8 cellular contexts compared by ENCODE assay signal in the genomic region with DNA sequence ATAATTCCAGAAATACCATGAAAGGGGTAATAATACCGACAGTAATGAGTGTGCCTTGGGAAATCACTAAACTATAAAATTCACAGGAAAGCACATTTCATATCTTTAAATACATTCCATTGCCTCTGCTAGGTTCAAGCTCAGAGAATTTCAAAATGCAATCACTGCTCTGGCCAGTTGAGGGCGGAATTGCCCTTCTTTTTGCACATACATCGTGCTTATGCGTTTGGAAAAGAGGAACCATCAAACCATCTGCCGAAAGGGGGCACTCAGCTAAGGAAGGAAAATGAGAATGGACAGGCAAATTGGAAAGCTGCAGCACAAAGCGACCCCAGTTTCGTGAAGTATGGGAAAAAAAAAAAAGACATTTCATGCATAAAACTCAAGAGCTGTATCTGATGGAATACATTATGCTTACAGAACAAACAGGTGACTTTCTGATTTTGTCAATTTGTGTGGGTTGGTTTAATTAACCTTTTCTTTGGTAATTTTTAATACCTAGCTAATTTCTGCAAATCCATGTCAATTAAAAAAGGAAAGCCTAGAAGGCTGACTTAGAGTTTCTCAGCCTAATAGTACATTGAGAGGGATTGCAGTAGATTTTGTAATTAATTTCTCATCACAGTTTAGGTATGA.
DNase-seq lines count a peak whose midpoint lies in the region; ATAC-seq and TF ChIP-seq lines count a peak whose summit lies in the region.

No MANE protein-coding gene starts in this region.

- no peak overlapping the region for H3K23ac ChIP-seq in mesendoderm (ENCODE audit: low read length)

- no peaks in the 10 kb centered on the region for H3K79me2 ChIP-seq in mesendoderm (ENCODE audit: control insufficient read depth, insufficient read depth, low read length)

- H3K36me3 ChIP-seq in endodermal cell (ENCODE audit: control insufficient read depth, insufficient read depth, low read length) (no peaks in the 10 kb centered on the region), mesendoderm (ENCODE audit: control insufficient read depth, insufficient read depth, low read length) (no peaks in the 10 kb centered on the region), tibial artery (no peaks in the 10 kb centered on the region)

- no peaks in the 10 kb centered on the region for H3K9me3 Mint-ChIP-seq in T-helper 2 cell treated with Interferon-gamma antibody and Interleukin-4, amounts not matched to agents 5 μg/mL and 100 μg/mL, for 36 hours
- H3K9me3 Mint-ChIP-seq in endodermal cell = no peaks in the 10 kb centered on the region

- no peak overlapping the region for H3K4ac ChIP-seq in mesendoderm (ENCODE audit: low read depth, low read length)

- no peak overlapping the region for H4K8ac ChIP-seq in mesendoderm (ENCODE audit: low read depth, low read length)

- H3K27me3 ChIP-seq in endodermal cell (ENCODE audit: control insufficient read depth, insufficient read depth, low read length, poor library complexity, severe bottlenecking) (no peaks in the 10 kb centered on the region), mesendoderm (ENCODE audit: insufficient read depth, low read length, poor library complexity) (no peaks in the 10 kb centered on the region), tibial artery (no peaks in the 10 kb centered on the region)

- intact Hi-C loops in tibial artery (cut with DNase I; ENCODE audit: low total_unique reads) = loop anchor here (10.0 kb wide), 1 partner anchor 754 kb away; no protein-coding TSS in a partner anchor

- H3K9me3 ChIP-seq in endodermal cell (ENCODE audit: control insufficient read depth, low read length) (no peaks in the 10 kb centered on the region), tibial artery (no peaks in the 10 kb centered on the region)

- H2BK120ac ChIP-seq in mesendoderm (ENCODE audit: low read depth, low read length) = no peak overlapping the region

- DNase-seq in COLO829 (ENCODE audit: low spot score) (peak; percentile 58), NCI-H2029 treated with DMSO at 0.1 percent for 48 hours (lab: John Stamatoyannopoulos, UW) (peak; percentile 24), endodermal cell (peak; percentile 93), mesendoderm (peak; percentile 89), tibial artery (peak; percentile 64 to 68)
- peak; percentile 21 for DNase-seq in T-helper 2 cell treated with Interferon-gamma antibody and Interleukin-4, amounts not matched to agents 5 μg/mL and 100 μg/mL, for 36 hours (ENCODE audit: low spot score)

- H3K9ac ChIP-seq in endodermal cell (ENCODE audit: extremely low read depth, low read length, poor library complexity, severe bottlenecking) (no peak overlapping the region), mesendoderm (ENCODE audit: low read length) (no peak overlapping the region)

- TF ChIP-seq CTCF in endodermal cell (conservative IDR thresholded peaks at IDR 0.05) (peak; percentile 99), tibial artery (IDR thresholded peaks at IDR 0.05) (peak; percentile 68 to 77)

- ATAC-seq in GM19043 (IDR thresholded peaks at IDR 0.05; ENCODE audit: low read depth, unreplicated experiment) (peak; percentile 99), HG03103 (IDR thresholded peaks at IDR 0.05; ENCODE audit: low read depth, unreplicated experiment) (peak; percentile 99)

- no peaks in the 10 kb centered on the region for H3K79me1 ChIP-seq in mesendoderm (ENCODE audit: low read length)

- H3K36me3 Mint-ChIP-seq in T-helper 2 cell treated with Interferon-gamma antibody and Interleukin-4, amounts not matched to agents 5 μg/mL and 100 μg/mL, for 36 hours (ENCODE audit: low read depth) = no peaks in the 10 kb centered on the region
- H3K36me3 Mint-ChIP-seq in endodermal cell (ENCODE audit: low read depth) = no peaks in the 10 kb centered on the region

- H3K27ac Mint-ChIP-seq in T-helper 2 cell treated with Interferon-gamma antibody and Interleukin-4, amounts not matched to agents 5 μg/mL and 100 μg/mL, for 36 hours = no peak overlapping the region
- H3K27ac Mint-ChIP-seq in endodermal cell = no peak overlapping the region

- 4 to 6% methylated on average over 7 of the region's 7 CpGs for WGBS in endodermal cell (ENCODE audit: insufficient coverage in 1 of 2, insufficient read length in 1 of 2), 2 experiments
- WGBS in mesendoderm (ENCODE audit: extremely low coverage, insufficient coverage, low lambda C conversion rate) = no CpG with 5 or more reads among the region's 7 CpGs

- no peak overlapping the region for H4K5ac ChIP-seq in mesendoderm (ENCODE audit: low read length)

- H3K27ac ChIP-seq in endodermal cell (ENCODE audit: low read depth, low read length) (no peak overlapping the region), mesendoderm (ENCODE audit: low read depth, low read length) (no peak overlapping the region), tibial artery (no peak overlapping the region)

- H3K27me3 Mint-ChIP-seq in T-helper 2 cell treated with Interferon-gamma antibody and Interleukin-4, amounts not matched to agents 5 μg/mL and 100 μg/mL, for 36 hours (ENCODE audit: low read depth) = no peaks in the 10 kb centered on the region
- no peaks in the 10 kb centered on the region for H3K27me3 Mint-ChIP-seq in endodermal cell (ENCODE audit: insufficient read depth)

- H3K4me3 ChIP-seq in endodermal cell (ENCODE audit: low read length) = no peak overlapping the region
- no peak overlapping the region for H3K4me3 ChIP-seq in mesendoderm (ENCODE audit: low read length)
- H3K4me3 ChIP-seq in tibial artery = no peak overlapping the region

- peaks cover 2% of the 10 kb centered on the region for H3K4me1 Mint-ChIP-seq in T-helper 2 cell treated with Interferon-gamma antibody and Interleukin-4, amounts not matched to agents 5 μg/mL and 100 μg/mL, for 36 hours (ENCODE audit: low read depth)
- H3K4me1 Mint-ChIP-seq in endodermal cell = no peaks in the 10 kb centered on the region

- no peak overlapping the region for H2AK5ac ChIP-seq in mesendoderm (ENCODE audit: low read length)

- no peak overlapping the region for H2BK5ac ChIP-seq in mesendoderm (ENCODE audit: low read length)

- H3K4me3 Mint-ChIP-seq in T-helper 2 cell treated with Interferon-gamma antibody and Interleukin-4, amounts not matched to agents 5 μg/mL and 100 μg/mL, for 36 hours = no peak overlapping the region
- no peak overlapping the region for H3K4me3 Mint-ChIP-seq in endodermal cell

- no peak overlapping the region for H3K56ac ChIP-seq in mesendoderm (ENCODE audit: low read length)

- H2BK15ac ChIP-seq in mesendoderm (replicated peaks; ENCODE audit: low read depth) = no peak overlapping the region

- H3K4me1 ChIP-seq in endodermal cell (ENCODE audit: control insufficient read depth, insufficient read depth, low read length) = no peaks in the 10 kb centered on the region
- H3K4me1 ChIP-seq in mesendoderm (ENCODE audit: control insufficient read depth, low read depth, low read length) = no peaks in the 10 kb centered on the region
- H3K4me1 ChIP-seq in tibial artery = no peaks in the 10 kb centered on the region

- H3K4me2 ChIP-seq in mesendoderm (ENCODE audit: low read length) = no peak overlapping the region

- no peak overlapping the region for H3K18ac ChIP-seq in mesendoderm (ENCODE audit: low read length)

Comparison
In these comparisons a context has a peak if more than half of its experiments do, and no peak if none do; other contexts are left out.
1. DNase-seq: peak in every context shown above with its lines; median percentile 93 in endodermal cell; 89 in mesendoderm; 66 in tibial artery; 58 in COLO829; 24 in NCI-H2029 treated with DMSO at 0.1 percent for 48 hours; 21 in T-helper 2 cell treated with Interferon-gamma antibody and Interleukin-4, amounts not matched to agents 5 μg/mL and 100 μg/mL, for 36 hours.